29 cellular contexts compared by ENCODE assay signal in the genomic region with DNA sequence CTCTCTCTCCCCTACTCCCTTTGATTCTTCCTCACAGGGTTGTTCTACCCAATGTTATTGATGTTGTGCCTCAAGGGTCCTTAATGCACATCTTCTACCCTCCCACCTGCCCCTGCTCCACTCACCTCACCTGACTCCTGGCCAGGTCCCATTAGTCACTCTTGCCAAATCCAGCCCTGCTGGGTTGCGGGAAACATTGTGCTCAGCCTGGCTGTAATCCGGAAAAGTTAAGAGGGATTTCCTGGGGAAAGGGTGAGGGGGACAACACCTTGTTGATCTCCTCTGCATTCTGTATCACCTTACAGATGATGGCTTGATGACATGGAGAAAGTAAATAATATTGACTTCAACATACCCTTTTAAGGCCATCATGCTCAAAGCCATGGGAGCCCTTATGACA.
"Had no signal": no experiment of that assay in that cellular context is flagged by ENCODE, and none has a peak within 500 bp of the region (broad histone marks: within the 10 kb centered on the region; RNA-seq: fewer than 3 reads in every experiment).

No MANE protein-coding gene starts in this region.

- H3K27me3 ChIP-seq: esophagus muscularis mucosa, foreskin keratinocyte, pancreas, sigmoid colon, stomach, thyroid gland, upper lobe of right lung had no signal

- ATAC-seq: activated CD4-positive, CD25-positive, alpha-beta regulatory T cell treated with anti-CD3 and anti-CD28 coated beads, Interleukin-2, amount 50 U/mL, for 24 hours; foreskin keratinocyte; left colon; naive thymus-derived CD4-positive, alpha-beta T cell; pancreas; stimulated activated effector memory CD8-positive, alpha-beta T cell treated with anti-CD3 and anti-CD28 coated beads, Interleukin-12 subunit alpha, Interleukin-12 subunit beta, amount 100 ng/mL, for 72 hours; upper lobe of right lung had no signal

- H3K9me3 ChIP-seq: esophagus muscularis mucosa, heart left ventricle, pancreas, prostate gland, sigmoid colon, stomach, thyroid gland, upper lobe of right lung had no signal

- H3K36me3 ChIP-seq: esophagus muscularis mucosa, heart left ventricle, pancreas, prostate gland, sigmoid colon, stomach, thyroid gland, upper lobe of right lung had no signal

- DNase-seq: activated CD4-positive, alpha-beta memory T cell treated with anti-CD3 and anti-CD28 coated beads for 36 hours; activated CD4-positive, alpha-beta T cell treated with anti-CD3 and anti-CD28 coated beads, Interleukin-2, amount 10 ng/mL, durations not matched to agents 24 days and 14 days; activated CD8-positive, alpha-beta memory T cell treated with anti-CD3 and anti-CD28 coated beads, Interleukin-2, amount 50 U/mL, for 4 hours; activated gamma-delta T cell; activated naive CD4-positive, alpha-beta T cell treated with anti-CD3 and anti-CD28 coated beads, Interleukin-2, amount 10 ng/mL, durations not matched to agents 7 days and 5 days; activated naive CD8-positive, alpha-beta T cell treated with anti-CD3 and anti-CD28 coated beads, Interleukin-2, amount 10 ng/mL, durations not matched to agents 7 days and 5 days; activated T-cell treated with anti-CD3 and anti-CD28 coated beads, Interleukin-2, amount 50 U/mL, for 24 hours; central memory CD4-positive, alpha-beta T cell; foreskin keratinocyte; immature natural killer cell; kidney; left colon; midbrain; naive thymus-derived CD4-positive, alpha-beta T cell; retina; sigmoid colon; small intestine; stimulated activated CD4-positive, alpha-beta T cell treated with anti-CD3 and anti-CD28 coated beads, Interleukin-4, amount 100 ng/mL, for 24 hours; stomach; T-helper 9 cell; upper lobe of right lung had no signal

- H3K4me1 ChIP-seq: foreskin keratinocyte, pancreas, prostate gland, upper lobe of right lung had no signal

- H3K4me3 ChIP-seq: esophagus muscularis mucosa, heart left ventricle, pancreas, prostate gland, sigmoid colon, stomach, thyroid gland, upper lobe of right lung had no signal

- H3K27ac ChIP-seq: esophagus muscularis mucosa, foreskin keratinocyte, heart left ventricle, pancreas, prostate gland, sigmoid colon, stomach, thyroid gland, upper lobe of right lung, VCaP had no signal
